In the genomic region with DNA sequence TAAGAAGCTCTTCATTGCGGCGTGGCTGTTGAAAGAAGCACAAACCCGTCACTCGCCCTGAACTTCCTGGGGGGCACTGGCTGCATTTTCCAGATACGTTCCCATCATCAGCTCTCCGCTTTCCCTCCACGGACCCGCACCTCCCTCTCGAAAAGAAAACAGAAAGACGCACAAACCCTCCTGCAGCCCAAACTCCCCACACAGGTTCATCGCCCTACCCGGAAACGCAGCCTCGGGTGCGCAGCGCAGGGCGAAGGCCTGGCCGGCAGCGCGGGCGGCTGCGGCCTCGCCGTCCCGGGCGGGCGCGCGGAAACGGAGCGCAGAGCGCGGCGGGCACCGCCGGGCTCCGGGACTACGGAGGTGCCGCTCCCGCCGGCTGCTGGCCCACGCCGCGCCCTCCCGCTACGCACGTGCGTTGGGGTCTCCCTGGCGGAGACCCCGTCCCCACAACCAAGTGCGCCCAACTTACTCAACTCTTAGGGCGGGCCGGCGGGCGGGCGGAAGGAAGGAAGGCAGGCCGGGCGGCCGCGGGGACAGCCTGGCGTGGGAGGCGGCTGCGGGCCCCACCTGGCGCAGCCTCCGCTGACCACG, we compare ENCODE assay signal across 8 cellular contexts. TPM values are rescaled to one million over a fixed set of nuclear protein-coding genes. Genes with fewer than 3 reads are reported as not detected.
DNase-seq lines count a peak whose midpoint lies in the region; ATAC-seq and TF ChIP-seq lines count a peak whose summit lies in the region.

No MANE protein-coding gene starts in this region.

- peaks cover 0 to 10% (median 0%) of the 10 kb centered on the region in 3 experiments for H3K27me3 ChIP-seq in neuronal stem cell (ENCODE audit: control insufficient read depth in 3 of 3, insufficient read depth in 3 of 3, low read depth in 1 of 3, low read length in 3 of 3)
- no peaks in the 10 kb centered on the region for H3K27me3 ChIP-seq in aorta (ENCODE audit: control insufficient read depth in 1 of 2, insufficient read depth in 2 of 2, low read length in 1 of 2)

- no peak overlapping the region for H2AK5ac ChIP-seq in neuronal stem cell (ENCODE audit: low read depth, low read length)

- H3K9me3 Mint-ChIP-seq in activated T-helper 17 cell treated with anti-CD3 and anti-CD28 coated beads, Interleukin-2, amount 50 U/mL, for 72 hours, result no peaks in the 10 kb centered on the region

- peak overlapping the region; percentile 64 for H3K18ac ChIP-seq in neuronal stem cell (ENCODE audit: low read length)

- peak overlapping the region; percentile 97 for H2AFZ ChIP-seq in neuronal stem cell (ENCODE audit: low read length)

- no peak for TF ChIP-seq CTCF in fibroblast of villous mesenchyme (IDR thresholded peaks at IDR 0.05; ENCODE audit: insufficient read depth, low read depth, low read length)

- H3K79me1 ChIP-seq in neuronal stem cell (ENCODE audit: low read depth, low read length), result peaks cover 2% of the 10 kb centered on the region

- H3K9me3 ChIP-seq in neuronal stem cell (replicated peaks in 1 of 2; ENCODE audit: control insufficient read depth in 2 of 2, insufficient read depth in 1 of 2, low read depth in 1 of 2, low read length in 2 of 2), result no peaks in the 10 kb centered on the region
- H3K9me3 ChIP-seq in aorta (ENCODE audit: control insufficient read depth, low read length), result no peaks in the 10 kb centered on the region

- H2BK5ac ChIP-seq in neuronal stem cell (ENCODE audit: low read length), result no peak overlapping the region

- H3K4me3 ChIP-seq in fibroblast of villous mesenchyme (ENCODE audit: low read depth, low read length) (peak overlapping the region; percentile 95), neuronal stem cell (ENCODE audit: low read length in 2 of 2) (peak overlapping the region; percentile 59 to 93), aorta (ENCODE audit: low read length in 2 of 2) (peak overlapping the region; percentile 64 to 93)

- H2BK15ac ChIP-seq in neuronal stem cell (ENCODE audit: low read length), result no peak overlapping the region

- peak overlapping the region; percentile 95 for H3K27ac Mint-ChIP-seq in activated T-helper 17 cell treated with anti-CD3 and anti-CD28 coated beads, Interleukin-2, amount 50 U/mL, for 72 hours

- peaks cover 51% of the 10 kb centered on the region for H3K36me3 Mint-ChIP-seq in activated T-helper 17 cell treated with anti-CD3 and anti-CD28 coated beads, Interleukin-2, amount 50 U/mL, for 72 hours (ENCODE audit: low read depth)

- H3K27me3 Mint-ChIP-seq in activated T-helper 17 cell treated with anti-CD3 and anti-CD28 coated beads, Interleukin-2, amount 50 U/mL, for 72 hours, result no peaks in the 10 kb centered on the region

- H3K4ac ChIP-seq in neuronal stem cell (ENCODE audit: low read length), result no peak overlapping the region

- peaks cover 0 to 3% of the 10 kb centered on the region in 2 donors for H3K4me1 ChIP-seq in neuronal stem cell (ENCODE audit: control insufficient read depth in 2 of 2, insufficient read depth in 1 of 2, low read depth in 1 of 2, low read length in 2 of 2)
- peaks cover 0 to 2% of the 10 kb centered on the region in 2 donors for H3K4me1 ChIP-seq in aorta (ENCODE audit: control insufficient read depth in 1 of 2, insufficient read depth in 2 of 2, low read length in 2 of 2)

- H3K14ac ChIP-seq in neuronal stem cell (ENCODE audit: low read length), result peak overlapping the region; percentile 5

- no peak overlapping the region for H4K8ac ChIP-seq in neuronal stem cell (ENCODE audit: low read depth, low read length)

- no peak overlapping the region for H2BK120ac ChIP-seq in neuronal stem cell (ENCODE audit: low read depth, low read length)

- H3K36me3 ChIP-seq in neuronal stem cell (replicated peaks in 1 of 2; ENCODE audit: control insufficient read depth in 2 of 2, insufficient read depth in 2 of 2, low read length in 2 of 2) (peaks cover 2 to 40% of the 10 kb centered on the region in 2 donors), aorta (ENCODE audit: control insufficient read depth in 1 of 2, insufficient read depth in 2 of 2, low read length in 1 of 2) (no peaks in the 10 kb centered on the region)

- peak overlapping the region; percentile 71 for H3K9ac ChIP-seq in neuronal stem cell (ENCODE audit: low read depth, low read length, poor library complexity)

- no CpG with 5 or more reads among the region's 66 CpGs for WGBS in neuronal stem cell (ENCODE audit: extremely low coverage in 2 of 2, insufficient read length in 2 of 2, insufficient replicate concordance in 1 of 2), 2 donors
- WGBS in aorta, 2 donors, result 0% methylated on average over 60 to 66 of the region's 66 CpGs

- H3K4me3 Mint-ChIP-seq in activated T-helper 17 cell treated with anti-CD3 and anti-CD28 coated beads, Interleukin-2, amount 50 U/mL, for 72 hours, result peak overlapping the region; percentile 97

- H3K4me2 ChIP-seq in neuronal stem cell (ENCODE audit: insufficient read depth, low read length, poor library complexity, severe bottlenecking), result peak overlapping the region; percentile 90

- intact Hi-C loops in aorta (cut with DNase I), result loop anchor here (2.0 to 10.0 kb wide), 2 partner anchors 193 to 259 kb away; a partner anchor contains a TSS

- ATAC-seq in HG02571 (IDR thresholded peaks at IDR 0.05; ENCODE audit: unreplicated experiment) (peak; percentile 46), aorta (ENCODE audit: low FRiP score) (no peak)
- peak; percentile 42 for ATAC-seq in activated T-helper 17 cell treated with anti-CD3 and anti-CD28 coated beads, Interleukin-2, amount 50 U/mL, for 72 hours (replicated peaks)

- peaks cover 56% of the 10 kb centered on the region for H3K4me1 Mint-ChIP-seq in activated T-helper 17 cell treated with anti-CD3 and anti-CD28 coated beads, Interleukin-2, amount 50 U/mL, for 72 hours

- peak overlapping the region; percentile 58 for H2BK12ac ChIP-seq in neuronal stem cell (ENCODE audit: low read length)

- H4K91ac ChIP-seq in neuronal stem cell (ENCODE audit: low read depth, low read length, poor library complexity), result no peak overlapping the region

- H3K27ac ChIP-seq in neuronal stem cell (replicated peaks; ENCODE audit: low read length) (no peak overlapping the region), aorta (ENCODE audit: low read depth in 1 of 2, low read length in 2 of 2) (peak overlapping the region; percentile 7 to 55)

- peak; percentile 38 to 74 (median 68) for DNase-seq in NCI-H1417 (lab: John Stamatoyannopoulos, UW)
- DNase-seq in NCI-H1417 treated with DMSO at 0.1 percent for 48 hours (lab: John Stamatoyannopoulos, UW), result no peak
- DNase-seq in NCI-H226, result peak; percentile 12
- DNase-seq in fibroblast of villous mesenchyme (ENCODE audit: low read depth), result peak; percentile 49
- DNase-seq in neuronal stem cell (ENCODE audit: low spot score), result peak; percentile 42
- no peak for DNase-seq in aorta

- H3K23ac ChIP-seq in neuronal stem cell (ENCODE audit: low read depth, low read length, poor library complexity), result peak overlapping the region; percentile 65

RNA-seq across cellular contexts. Expression of a gene that starts 0.8 kb away (rescaled TPM):
- total RNA-seq in activated T-helper 17 cell treated with anti-CD3 and anti-CD28 coated beads, Interleukin-2, amount 50 U/mL, for 72 hours, result 10 to 100 TPM; 34.8 to 37.1 TPM
- total RNA-seq in fibroblast of villous mesenchyme (19.3 and 24.6 TPM in 2 replicates), aorta (10 to 100 TPM; 39.5 to 46.8 TPM)
- 12.8 TPM for polyA plus RNA-seq in neuronal stem cell (2013, experiment 1 of 2)
- 12.7 TPM for polyA plus RNA-seq in neuronal stem cell (2013, experiment 2 of 2)
- 1 to 10 TPM; 3.4 to 8.1 TPM for polyA plus RNA-seq in aorta

Comparison
In these comparisons a context has a peak if more than half of its experiments do, and no peak if none do; other contexts are left out.
1. DNase-seq: peak in NCI-H1417 (3 of 3), NCI-H226 (single experiment), fibroblast of villous mesenchyme (single experiment) and neuronal stem cell (single experiment); none in NCI-H1417 treated with DMSO at 0.1 percent for 48 hours (single experiment) and aorta (0 of 2).
2. Peak in every context shown above with its lines, with median percentiles within 50 percentile points of each other: H3K4me3 ChIP-seq.